In genomic region chr15:28930476-28931291, GRCh38 we compare ENCODE assay signal across 20 cellular contexts.
"Had no signal": no experiment of that assay in that cellular context is flagged by ENCODE, and none has a peak within 500 bp of the region (broad histone marks: within the 10 kb centered on the region; RNA-seq: fewer than 3 reads in every experiment).

No MANE protein-coding gene starts in this region.

- DNase-seq: activated CD4-positive, alpha-beta T cell treated with anti-CD3 and anti-CD28 coated beads for 36 hours; activated CD4-positive, alpha-beta T cell treated with anti-CD3 and anti-CD28 coated beads, Interleukin-2, amount 50 U/mL, for 48 hours; activated CD8-positive, alpha-beta memory T cell treated with anti-CD3 and anti-CD28 coated beads, Interleukin-2, amount 10 ng/mL, durations not matched to agents 7 days and 5 days; activated gamma-delta T cell; anterior cingulate cortex; brain microvascular endothelial cell; cortex of kidney; hypothalamus; left ventricle myocardium inferior; SK-N-SH; stimulated activated CD4-positive, alpha-beta T cell treated with anti-CD3 and anti-CD28 coated beads, Interleukin-12 subunit alpha, Interleukin-12 subunit beta, amount 100 ng/mL, for 4 hours; stimulated activated CD4-positive, alpha-beta T cell treated with anti-CD3 and anti-CD28 coated beads, Interleukin-1b, Interleukin-23, amount 100 ng/mL, for 48 hours; transverse colon had no signal

- H3K9me3 ChIP-seq: neutrophil, pancreas, SK-N-SH, suprapubic skin, transverse colon had no signal

- ATAC-seq: activated CD4-positive, alpha-beta T cell treated with anti-CD3 and anti-CD28 coated beads for 36 hours; activated CD8-positive, alpha-beta memory T cell treated with anti-CD3 and anti-CD28 coated beads, Interleukin-2, amount 10 ng/mL, durations not matched to agents 7 days and 5 days; pancreas; WTC11 had no signal

- H3K4me3 Mint-ChIP-seq: activated CD4-positive, alpha-beta T cell treated with anti-CD3 and anti-CD28 coated beads for 36 hours; activated CD8-positive, alpha-beta memory T cell treated with anti-CD3 and anti-CD28 coated beads, Interleukin-2, amount 10 ng/mL, durations not matched to agents 7 days and 5 days; memory B cell; stimulated activated naive CD8-positive, alpha-beta T cell treated with anti-CD3 and anti-CD28 coated beads, Interleukin-15, Interleukin-2, amounts not matched to agents 100 ng/mL and 50 ng/mL, for 24 hours; T-helper 2 cell treated with Interferon-gamma antibody and Interleukin-4, amounts not matched to agents 5 μg/mL and 100 μg/mL, for 36 hours; WTC11 had no signal

- H3K36me3 Mint-ChIP-seq: memory B cell had no signal

- H3K27me3 Mint-ChIP-seq: activated CD4-positive, alpha-beta T cell treated with anti-CD3 and anti-CD28 coated beads for 36 hours; stimulated activated naive CD8-positive, alpha-beta T cell treated with anti-CD3 and anti-CD28 coated beads, Interleukin-15, Interleukin-2, amounts not matched to agents 100 ng/mL and 50 ng/mL, for 24 hours had no signal

- H3K27ac Mint-ChIP-seq: activated CD4-positive, alpha-beta T cell treated with anti-CD3 and anti-CD28 coated beads for 36 hours; activated CD8-positive, alpha-beta memory T cell treated with anti-CD3 and anti-CD28 coated beads, Interleukin-2, amount 10 ng/mL, durations not matched to agents 7 days and 5 days; memory B cell; stimulated activated naive CD8-positive, alpha-beta T cell treated with anti-CD3 and anti-CD28 coated beads, Interleukin-15, Interleukin-2, amounts not matched to agents 100 ng/mL and 50 ng/mL, for 24 hours; T-helper 2 cell treated with Interferon-gamma antibody and Interleukin-4, amounts not matched to agents 5 μg/mL and 100 μg/mL, for 36 hours; WTC11 had no signal

- H3K36me3 ChIP-seq: brain microvascular endothelial cell, left ventricle myocardium inferior, neutrophil, pancreas, suprapubic skin, transverse colon had no signal

- H3K4me1 Mint-ChIP-seq: memory B cell had no signal

- H3K27ac ChIP-seq: brain microvascular endothelial cell, left ventricle myocardium inferior, neutrophil, pancreas, suprapubic skin, transverse colon had no signal

- H3K9me3 Mint-ChIP-seq: stimulated activated naive CD8-positive, alpha-beta T cell treated with anti-CD3 and anti-CD28 coated beads, Interleukin-15, Interleukin-2, amounts not matched to agents 100 ng/mL and 50 ng/mL, for 24 hours; T-helper 2 cell treated with Interferon-gamma antibody and Interleukin-4, amounts not matched to agents 5 μg/mL and 100 μg/mL, for 36 hours had no signal

- H3K4me1 ChIP-seq: pancreas, suprapubic skin, transverse colon had no signal

- H3K27me3 ChIP-seq: brain microvascular endothelial cell, pancreas, suprapubic skin, transverse colon had no signal

- H3K4me3 ChIP-seq: left ventricle myocardium inferior, pancreas, suprapubic skin, transverse colon had no signal
